1 cellular context compared by ENCODE assay signal in genomic region chr6:36907781-36908180, GRCh38.
TF ChIP-seq lines count a peak whose summit lies in the region.

No MANE protein-coding gene starts in this region.

TF ChIP-seq in HepG2, 621 proteins besides CTCF, POLR2A, EP300 and RAD21:
- no peak for TF ChIP-seq GABPB1 (CRISPR knock-in tag; IDR thresholded peaks at IDR 0.05)
- TF ChIP-seq MTA3 (CRISPR knock-in tag; IDR thresholded peaks at IDR 0.05): no peak
- no peak for TF ChIP-seq CEBPZ (IDR thresholded peaks at IDR 0.05; ENCODE audit: low read length)
- TF ChIP-seq ZC3H13 (CRISPR knock-in tag; IDR thresholded peaks at IDR 0.05): no peak
- no peak for TF ChIP-seq HHEX (CRISPR knock-in tag; IDR thresholded peaks at IDR 0.05)
- no peak for TF ChIP-seq ZBTB2 (CRISPR knock-in tag; IDR thresholded peaks at IDR 0.05; ENCODE audit: low read depth)
- TF ChIP-seq TEAD3 (CRISPR knock-in tag; optimal IDR thresholded peaks at IDR 0.05; ENCODE audit: borderline replicate concordance): no peak
- no peak for TF ChIP-seq ZNF432 (CRISPR knock-in tag; IDR thresholded peaks at IDR 0.05; ENCODE audit: borderline replicate concordance)
- TF ChIP-seq GPBP1L1 (CRISPR knock-in tag; IDR thresholded peaks at IDR 0.05): no peak
- no peak for TF ChIP-seq NCOA1 (CRISPR knock-in tag; IDR thresholded peaks at IDR 0.05)
- TF ChIP-seq NFYB (CRISPR knock-in tag; IDR thresholded peaks at IDR 0.05): no peak
- TF ChIP-seq ZNF510 (CRISPR knock-in tag; IDR thresholded peaks at IDR 0.05; ENCODE audit: low read depth): no peak
- TF ChIP-seq ZNF318 (CRISPR knock-in tag; IDR thresholded peaks at IDR 0.05): no peak
- no peak for TF ChIP-seq ZNF780A (CRISPR knock-in tag; IDR thresholded peaks at IDR 0.05)
- TF ChIP-seq MEF2D (CRISPR knock-in tag; IDR thresholded peaks at IDR 0.05): no peak
- no peak for TF ChIP-seq ZNF543 (CRISPR knock-in tag; IDR thresholded peaks at IDR 0.05)
- no peak for TF ChIP-seq ZNF792 (CRISPR knock-in tag; IDR thresholded peaks at IDR 0.05)
